Comparison of ENCODE assay signal across 1 cellular context in the genomic region with DNA sequence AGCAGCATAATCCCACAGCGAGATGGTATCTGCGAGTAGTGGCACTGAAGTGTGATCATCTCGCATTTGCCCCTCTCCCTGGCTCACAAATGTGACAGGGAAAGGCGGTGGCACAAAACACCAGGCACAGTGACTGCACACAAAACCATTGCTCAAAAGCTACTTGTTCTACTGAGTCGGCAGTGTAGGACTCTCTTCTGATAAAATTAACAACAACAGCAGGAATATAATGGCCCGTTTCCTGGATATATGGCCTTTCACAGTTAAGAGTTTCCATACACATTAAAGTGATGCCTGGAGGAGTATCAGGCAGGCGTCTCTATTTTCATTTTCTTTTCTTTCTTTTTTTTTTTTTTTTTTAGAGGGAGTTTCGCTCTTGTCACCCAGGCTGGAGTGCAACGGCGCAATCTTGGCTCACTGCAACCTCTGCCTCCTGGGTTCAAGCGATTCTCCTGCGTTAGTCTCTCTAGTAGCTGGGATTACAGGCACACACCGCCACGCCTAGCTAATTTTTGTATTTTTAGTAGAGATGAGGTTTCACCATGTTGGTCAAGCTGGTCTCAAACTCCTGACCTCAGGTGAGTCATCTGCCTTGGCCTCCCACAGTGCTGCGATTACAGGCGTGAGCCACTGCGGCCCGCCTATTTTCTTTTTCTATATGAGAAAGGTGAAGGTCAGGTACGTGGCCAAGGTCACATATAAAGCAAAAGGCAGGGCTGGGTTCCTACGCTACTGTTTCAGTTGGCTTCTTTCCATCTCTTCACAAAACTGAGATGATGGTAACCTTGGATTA.
A peak's percentile ranks its signal among the peaks of the same experiment; 100 is the strongest.
TF ChIP-seq lines count a peak whose summit lies in the region.

No MANE protein-coding gene starts in this region.

TF ChIP-seq in HepG2, 621 proteins besides CTCF, POLR2A, EP300 and RAD21 (continued from another document and continues in another):
- TF ChIP-seq, protein P1, sequence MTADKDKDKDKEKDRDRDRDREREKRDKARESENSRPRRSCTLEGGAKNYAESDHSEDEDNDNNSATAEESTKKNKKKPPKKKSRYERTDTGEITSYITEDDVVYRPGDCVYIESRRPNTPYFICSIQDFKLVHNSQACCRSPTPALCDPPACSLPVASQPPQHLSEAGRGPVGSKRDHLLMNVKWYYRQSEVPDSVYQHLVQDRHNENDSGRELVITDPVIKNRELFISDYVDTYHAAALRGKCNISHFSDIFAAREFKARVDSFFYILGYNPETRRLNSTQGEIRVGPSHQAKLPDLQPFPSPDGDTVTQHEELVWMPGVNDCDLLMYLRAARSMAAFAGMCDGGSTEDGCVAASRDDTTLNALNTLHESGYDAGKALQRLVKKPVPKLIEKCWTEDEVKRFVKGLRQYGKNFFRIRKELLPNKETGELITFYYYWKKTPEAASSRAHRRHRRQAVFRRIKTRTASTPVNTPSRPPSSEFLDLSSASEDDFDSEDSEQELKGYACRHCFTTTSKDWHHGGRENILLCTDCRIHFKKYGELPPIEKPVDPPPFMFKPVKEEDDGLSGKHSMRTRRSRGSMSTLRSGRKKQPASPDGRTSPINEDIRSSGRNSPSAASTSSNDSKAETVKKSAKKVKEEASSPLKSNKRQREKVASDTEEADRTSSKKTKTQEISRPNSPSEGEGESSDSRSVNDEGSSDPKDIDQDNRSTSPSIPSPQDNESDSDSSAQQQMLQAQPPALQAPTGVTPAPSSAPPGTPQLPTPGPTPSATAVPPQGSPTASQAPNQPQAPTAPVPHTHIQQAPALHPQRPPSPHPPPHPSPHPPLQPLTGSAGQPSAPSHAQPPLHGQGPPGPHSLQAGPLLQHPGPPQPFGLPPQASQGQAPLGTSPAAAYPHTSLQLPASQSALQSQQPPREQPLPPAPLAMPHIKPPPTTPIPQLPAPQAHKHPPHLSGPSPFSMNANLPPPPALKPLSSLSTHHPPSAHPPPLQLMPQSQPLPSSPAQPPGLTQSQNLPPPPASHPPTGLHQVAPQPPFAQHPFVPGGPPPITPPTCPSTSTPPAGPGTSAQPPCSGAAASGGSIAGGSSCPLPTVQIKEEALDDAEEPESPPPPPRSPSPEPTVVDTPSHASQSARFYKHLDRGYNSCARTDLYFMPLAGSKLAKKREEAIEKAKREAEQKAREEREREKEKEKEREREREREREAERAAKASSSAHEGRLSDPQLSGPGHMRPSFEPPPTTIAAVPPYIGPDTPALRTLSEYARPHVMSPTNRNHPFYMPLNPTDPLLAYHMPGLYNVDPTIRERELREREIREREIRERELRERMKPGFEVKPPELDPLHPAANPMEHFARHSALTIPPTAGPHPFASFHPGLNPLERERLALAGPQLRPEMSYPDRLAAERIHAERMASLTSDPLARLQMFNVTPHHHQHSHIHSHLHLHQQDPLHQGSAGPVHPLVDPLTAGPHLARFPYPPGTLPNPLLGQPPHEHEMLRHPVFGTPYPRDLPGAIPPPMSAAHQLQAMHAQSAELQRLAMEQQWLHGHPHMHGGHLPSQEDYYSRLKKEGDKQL (CRISPR knock-in tag; IDR thresholded peaks at IDR 0.05; ENCODE audit: low read depth): no peak
- TF ChIP-seq CHD2 (IDR thresholded peaks at IDR 0.05; ENCODE audit: low read depth, low read length) (no peak), PPARG (CRISPR knock-in tag; conservative IDR thresholded peaks at IDR 0.05) (peak; percentile 68), HNF4G (IDR thresholded peaks at IDR 0.05; ENCODE audit: borderline replicate concordance, low read depth, low read length) (no peak), HNF4G (CRISPR knock-in tag; IDR thresholded peaks at IDR 0.05; ENCODE audit: borderline replicate concordance, low read depth) (no peak), MXI1 (IDR thresholded peaks at IDR 0.05; ENCODE audit: borderline replicate concordance, low read depth, low read length) (no peak), IKZF4 (CRISPR knock-in tag; IDR thresholded peaks at IDR 0.05; ENCODE audit: borderline replicate concordance, low read depth, not compliant biosample characterization) (no peak), SAFB2 (CRISPR knock-in tag; IDR thresholded peaks at IDR 0.05; ENCODE audit: borderline replicate concordance, low read depth) (no peak), SP2 (CRISPR knock-in tag; IDR thresholded peaks at IDR 0.05) (no peak), HNRNPL (IDR thresholded peaks at IDR 0.05; ENCODE audit: low read depth, low read length) (no peak), SP5 (CRISPR knock-in tag; IDR thresholded peaks at IDR 0.05; ENCODE audit: borderline replicate concordance, low read depth) (no peak; the same call in 1 of the 2 replicates), ZKSCAN5 (CRISPR knock-in tag; IDR thresholded peaks at IDR 0.05) (no peak), MTF1 (CRISPR knock-in tag; IDR thresholded peaks at IDR 0.05) (no peak)
- TF ChIP-seq, protein P2, sequence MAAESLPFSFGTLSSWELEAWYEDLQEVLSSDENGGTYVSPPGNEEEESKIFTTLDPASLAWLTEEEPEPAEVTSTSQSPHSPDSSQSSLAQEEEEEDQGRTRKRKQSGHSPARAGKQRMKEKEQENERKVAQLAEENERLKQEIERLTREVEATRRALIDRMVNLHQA (CRISPR knock-in tag; IDR thresholded peaks at IDR 0.05): no peak
- TF ChIP-seq, protein P3, sequence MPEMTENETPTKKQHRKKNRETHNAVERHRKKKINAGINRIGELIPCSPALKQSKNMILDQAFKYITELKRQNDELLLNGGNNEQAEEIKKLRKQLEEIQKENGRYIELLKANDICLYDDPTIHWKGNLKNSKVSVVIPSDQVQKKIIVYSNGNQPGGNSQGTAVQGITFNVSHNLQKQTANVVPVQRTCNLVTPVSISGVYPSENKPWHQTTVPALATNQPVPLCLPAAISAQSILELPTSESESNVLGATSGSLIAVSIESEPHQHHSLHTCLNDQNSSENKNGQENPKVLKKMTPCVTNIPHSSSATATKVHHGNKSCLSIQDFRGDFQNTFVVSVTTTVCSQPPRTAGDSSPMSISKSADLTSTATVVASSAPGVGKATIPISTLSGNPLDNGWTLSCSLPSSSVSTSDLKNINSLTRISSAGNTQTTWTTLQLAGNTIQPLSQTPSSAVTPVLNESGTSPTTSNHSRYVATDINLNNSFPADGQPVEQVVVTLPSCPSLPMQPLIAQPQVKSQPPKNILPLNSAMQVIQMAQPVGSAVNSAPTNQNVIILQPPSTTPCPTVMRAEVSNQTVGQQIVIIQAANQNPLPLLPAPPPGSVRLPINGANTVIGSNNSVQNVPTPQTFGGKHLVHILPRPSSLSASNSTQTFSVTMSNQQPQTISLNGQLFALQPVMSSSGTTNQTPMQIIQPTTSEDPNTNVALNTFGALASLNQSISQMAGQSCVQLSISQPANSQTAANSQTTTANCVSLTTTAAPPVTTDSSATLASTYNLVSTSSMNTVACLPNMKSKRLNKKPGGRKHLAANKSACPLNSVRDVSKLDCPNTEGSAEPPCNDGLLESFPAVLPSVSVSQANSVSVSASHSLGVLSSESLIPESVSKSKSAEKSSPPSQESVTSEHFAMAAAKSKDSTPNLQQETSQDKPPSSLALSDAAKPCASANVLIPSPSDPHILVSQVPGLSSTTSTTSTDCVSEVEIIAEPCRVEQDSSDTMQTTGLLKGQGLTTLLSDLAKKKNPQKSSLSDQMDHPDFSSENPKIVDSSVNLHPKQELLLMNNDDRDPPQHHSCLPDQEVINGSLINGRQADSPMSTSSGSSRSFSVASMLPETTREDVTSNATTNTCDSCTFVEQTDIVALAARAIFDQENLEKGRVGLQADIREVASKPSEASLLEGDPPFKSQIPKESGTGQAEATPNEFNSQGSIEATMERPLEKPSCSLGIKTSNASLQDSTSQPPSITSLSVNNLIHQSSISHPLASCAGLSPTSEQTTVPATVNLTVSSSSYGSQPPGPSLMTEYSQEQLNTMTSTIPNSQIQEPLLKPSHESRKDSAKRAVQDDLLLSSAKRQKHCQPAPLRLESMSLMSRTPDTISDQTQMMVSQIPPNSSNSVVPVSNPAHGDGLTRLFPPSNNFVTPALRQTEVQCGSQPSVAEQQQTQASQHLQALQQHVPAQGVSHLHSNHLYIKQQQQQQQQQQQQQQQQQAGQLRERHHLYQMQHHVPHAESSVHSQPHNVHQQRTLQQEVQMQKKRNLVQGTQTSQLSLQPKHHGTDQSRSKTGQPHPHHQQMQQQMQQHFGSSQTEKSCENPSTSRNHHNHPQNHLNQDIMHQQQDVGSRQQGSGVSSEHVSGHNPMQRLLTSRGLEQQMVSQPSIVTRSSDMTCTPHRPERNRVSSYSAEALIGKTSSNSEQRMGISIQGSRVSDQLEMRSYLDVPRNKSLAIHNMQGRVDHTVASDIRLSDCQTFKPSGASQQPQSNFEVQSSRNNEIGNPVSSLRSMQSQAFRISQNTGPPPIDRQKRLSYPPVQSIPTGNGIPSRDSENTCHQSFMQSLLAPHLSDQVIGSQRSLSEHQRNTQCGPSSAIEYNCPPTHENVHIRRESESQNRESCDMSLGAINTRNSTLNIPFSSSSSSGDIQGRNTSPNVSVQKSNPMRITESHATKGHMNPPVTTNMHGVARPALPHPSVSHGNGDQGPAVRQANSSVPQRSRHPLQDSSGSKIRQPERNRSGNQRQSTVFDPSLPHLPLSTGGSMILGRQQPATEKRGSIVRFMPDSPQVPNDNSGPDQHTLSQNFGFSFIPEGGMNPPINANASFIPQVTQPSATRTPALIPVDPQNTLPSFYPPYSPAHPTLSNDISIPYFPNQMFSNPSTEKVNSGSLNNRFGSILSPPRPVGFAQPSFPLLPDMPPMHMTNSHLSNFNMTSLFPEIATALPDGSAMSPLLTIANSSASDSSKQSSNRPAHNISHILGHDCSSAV (CRISPR knock-in tag; IDR thresholded peaks at IDR 0.05; ENCODE audit: borderline replicate concordance): no peak
- TF ChIP-seq, protein P4, sequence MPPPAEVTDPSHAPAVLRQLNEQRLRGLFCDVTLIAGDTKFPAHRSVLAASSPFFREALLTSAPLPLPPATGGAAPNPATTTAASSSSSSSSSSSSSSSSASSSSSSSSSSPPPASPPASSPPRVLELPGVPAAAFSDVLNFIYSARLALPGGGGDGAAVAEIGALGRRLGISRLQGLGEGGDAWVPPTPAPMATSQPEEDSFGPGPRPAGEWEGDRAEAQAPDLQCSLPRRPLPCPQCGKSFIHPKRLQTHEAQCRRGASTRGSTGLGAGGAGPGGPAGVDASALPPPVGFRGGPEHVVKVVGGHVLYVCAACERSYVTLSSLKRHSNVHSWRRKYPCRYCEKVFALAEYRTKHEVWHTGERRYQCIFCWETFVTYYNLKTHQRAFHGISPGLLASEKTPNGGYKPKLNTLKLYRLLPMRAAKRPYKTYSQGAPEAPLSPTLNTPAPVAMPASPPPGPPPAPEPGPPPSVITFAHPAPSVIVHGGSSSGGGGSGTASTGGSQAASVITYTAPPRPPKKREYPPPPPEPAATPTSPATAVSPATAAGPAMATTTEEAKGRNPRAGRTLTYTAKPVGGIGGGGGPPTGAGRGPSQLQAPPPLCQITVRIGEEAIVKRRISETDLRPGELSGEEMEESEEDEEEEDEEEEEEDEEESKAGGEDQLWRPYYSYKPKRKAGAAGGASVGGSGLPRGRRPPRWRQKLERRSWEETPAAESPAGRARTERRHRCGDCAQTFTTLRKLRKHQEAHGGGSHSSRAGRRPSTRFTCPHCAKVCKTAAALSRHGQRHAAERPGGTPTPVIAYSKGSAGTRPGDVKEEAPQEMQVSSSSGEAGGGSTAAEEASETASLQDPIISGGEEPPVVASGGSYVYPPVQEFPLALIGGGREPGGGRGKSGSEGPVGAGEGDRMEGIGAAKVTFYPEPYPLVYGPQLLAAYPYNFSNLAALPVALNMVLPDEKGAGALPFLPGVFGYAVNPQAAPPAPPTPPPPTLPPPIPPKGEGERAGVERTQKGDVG (CRISPR knock-in tag; IDR thresholded peaks at IDR 0.05; ENCODE audit: borderline replicate concordance): no peak
- TF ChIP-seq, protein P5, sequence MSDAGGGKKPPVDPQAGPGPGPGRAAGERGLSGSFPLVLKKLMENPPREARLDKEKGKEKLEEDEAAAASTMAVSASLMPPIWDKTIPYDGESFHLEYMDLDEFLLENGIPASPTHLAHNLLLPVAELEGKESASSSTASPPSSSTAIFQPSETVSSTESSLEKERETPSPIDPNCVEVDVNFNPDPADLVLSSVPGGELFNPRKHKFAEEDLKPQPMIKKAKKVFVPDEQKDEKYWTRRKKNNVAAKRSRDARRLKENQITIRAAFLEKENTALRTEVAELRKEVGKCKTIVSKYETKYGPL (CRISPR knock-in tag; IDR thresholded peaks at IDR 0.05): no peak
- TF ChIP-seq, protein P6, sequence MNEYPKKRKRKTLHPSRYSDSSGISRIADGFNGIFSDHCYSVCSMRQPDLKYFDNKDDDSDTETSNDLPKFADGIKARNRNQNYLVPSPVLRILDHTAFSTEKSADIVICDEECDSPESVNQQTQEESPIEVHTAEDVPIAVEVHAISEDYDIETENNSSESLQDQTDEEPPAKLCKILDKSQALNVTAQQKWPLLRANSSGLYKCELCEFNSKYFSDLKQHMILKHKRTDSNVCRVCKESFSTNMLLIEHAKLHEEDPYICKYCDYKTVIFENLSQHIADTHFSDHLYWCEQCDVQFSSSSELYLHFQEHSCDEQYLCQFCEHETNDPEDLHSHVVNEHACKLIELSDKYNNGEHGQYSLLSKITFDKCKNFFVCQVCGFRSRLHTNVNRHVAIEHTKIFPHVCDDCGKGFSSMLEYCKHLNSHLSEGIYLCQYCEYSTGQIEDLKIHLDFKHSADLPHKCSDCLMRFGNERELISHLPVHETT (CRISPR knock-in tag; conservative IDR thresholded peaks at IDR 0.05): no peak
- TF ChIP-seq, protein P7, sequence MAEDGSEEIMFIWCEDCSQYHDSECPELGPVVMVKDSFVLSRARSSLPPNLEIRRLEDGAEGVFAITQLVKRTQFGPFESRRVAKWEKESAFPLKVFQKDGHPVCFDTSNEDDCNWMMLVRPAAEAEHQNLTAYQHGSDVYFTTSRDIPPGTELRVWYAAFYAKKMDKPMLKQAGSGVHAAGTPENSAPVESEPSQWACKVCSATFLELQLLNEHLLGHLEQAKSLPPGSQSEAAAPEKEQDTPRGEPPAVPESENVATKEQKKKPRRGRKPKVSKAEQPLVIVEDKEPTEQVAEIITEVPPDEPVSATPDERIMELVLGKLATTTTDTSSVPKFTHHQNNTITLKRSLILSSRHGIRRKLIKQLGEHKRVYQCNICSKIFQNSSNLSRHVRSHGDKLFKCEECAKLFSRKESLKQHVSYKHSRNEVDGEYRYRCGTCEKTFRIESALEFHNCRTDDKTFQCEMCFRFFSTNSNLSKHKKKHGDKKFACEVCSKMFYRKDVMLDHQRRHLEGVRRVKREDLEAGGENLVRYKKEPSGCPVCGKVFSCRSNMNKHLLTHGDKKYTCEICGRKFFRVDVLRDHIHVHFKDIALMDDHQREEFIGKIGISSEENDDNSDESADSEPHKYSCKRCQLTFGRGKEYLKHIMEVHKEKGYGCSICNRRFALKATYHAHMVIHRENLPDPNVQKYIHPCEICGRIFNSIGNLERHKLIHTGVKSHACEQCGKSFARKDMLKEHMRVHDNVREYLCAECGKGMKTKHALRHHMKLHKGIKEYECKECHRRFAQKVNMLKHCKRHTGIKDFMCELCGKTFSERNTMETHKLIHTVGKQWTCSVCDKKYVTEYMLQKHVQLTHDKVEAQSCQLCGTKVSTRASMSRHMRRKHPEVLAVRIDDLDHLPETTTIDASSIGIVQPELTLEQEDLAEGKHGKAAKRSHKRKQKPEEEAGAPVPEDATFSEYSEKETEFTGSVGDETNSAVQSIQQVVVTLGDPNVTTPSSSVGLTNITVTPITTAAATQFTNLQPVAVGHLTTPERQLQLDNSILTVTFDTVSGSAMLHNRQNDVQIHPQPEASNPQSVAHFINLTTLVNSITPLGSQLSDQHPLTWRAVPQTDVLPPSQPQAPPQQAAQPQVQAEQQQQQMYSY (CRISPR knock-in tag; IDR thresholded peaks at IDR 0.05): no peak
